In genomic region chr3:126346466-126346865, GRCh38 we compare ENCODE assay signal across 23 cellular contexts. TPM values are rescaled to one million over a fixed set of nuclear protein-coding genes. Genes with fewer than 3 reads are reported as not detected.
"Had no signal": no experiment of that assay in that cellular context is flagged by ENCODE, and none has a peak within 500 bp of the region (broad histone marks: within the 10 kb centered on the region; RNA-seq: fewer than 3 reads in every experiment).

No MANE protein-coding gene starts in this region.

- ATAC-seq: activated naive CD8-positive, alpha-beta T cell treated with anti-CD3 and anti-CD28 coated beads, Interleukin-2, amount 50 U/mL, for 24 hours; SK-N-SH treated with all-trans-retinoic acid at 6 μM for 48 hours had no signal

- H3K27ac ChIP-seq: psoas muscle had no signal

- H3K4me1 Mint-ChIP-seq: activated naive CD8-positive, alpha-beta T cell treated with anti-CD3 and anti-CD28 coated beads, Interleukin-2, amount 50 U/mL, for 24 hours; stimulated activated effector memory CD8-positive, alpha-beta T cell treated with anti-CD3 and anti-CD28 coated beads, Interleukin-12 subunit alpha, Interleukin-12 subunit beta, amount 100 ng/mL, for 72 hours had no signal

- H3K9me3 Mint-ChIP-seq: activated CD4-positive, alpha-beta memory T cell treated with anti-CD3 and anti-CD28 coated beads for 36 hours; activated naive CD8-positive, alpha-beta T cell treated with anti-CD3 and anti-CD28 coated beads, Interleukin-2, amount 50 U/mL, for 24 hours; activated T-helper 1 cell treated with anti-CD3 and anti-CD28 coated beads, Interleukin-12 subunit alpha, Interleukin-12 subunit beta, Interleukin-2, Interleukin-4 antibody, amounts not matched to agents 30 ng/mL and 10 ng/mL and 1 ng/mL, durations not matched to agents 14 hours and 24 hours and 36 hours; stimulated activated effector memory CD8-positive, alpha-beta T cell treated with anti-CD3 and anti-CD28 coated beads, Interleukin-12 subunit alpha, Interleukin-12 subunit beta, amount 100 ng/mL, for 72 hours; type B pancreatic cell had no signal

- H3K4me3 Mint-ChIP-seq: activated CD4-positive, alpha-beta memory T cell treated with anti-CD3 and anti-CD28 coated beads for 36 hours; activated naive CD8-positive, alpha-beta T cell treated with anti-CD3 and anti-CD28 coated beads, Interleukin-2, amount 50 U/mL, for 24 hours; activated T-helper 1 cell treated with anti-CD3 and anti-CD28 coated beads, Interleukin-12 subunit alpha, Interleukin-12 subunit beta, Interleukin-2, Interleukin-4 antibody, amounts not matched to agents 30 ng/mL and 10 ng/mL and 1 ng/mL, durations not matched to agents 14 hours and 24 hours and 36 hours; stimulated activated effector memory CD8-positive, alpha-beta T cell treated with anti-CD3 and anti-CD28 coated beads, Interleukin-12 subunit alpha, Interleukin-12 subunit beta, amount 100 ng/mL, for 72 hours; type B pancreatic cell had no signal

- H3K27ac Mint-ChIP-seq: activated CD4-positive, alpha-beta memory T cell treated with anti-CD3 and anti-CD28 coated beads for 36 hours; activated naive CD8-positive, alpha-beta T cell treated with anti-CD3 and anti-CD28 coated beads, Interleukin-2, amount 50 U/mL, for 24 hours; activated T-helper 1 cell treated with anti-CD3 and anti-CD28 coated beads, Interleukin-12 subunit alpha, Interleukin-12 subunit beta, Interleukin-2, Interleukin-4 antibody, amounts not matched to agents 30 ng/mL and 10 ng/mL and 1 ng/mL, durations not matched to agents 14 hours and 24 hours and 36 hours; stimulated activated effector memory CD8-positive, alpha-beta T cell treated with anti-CD3 and anti-CD28 coated beads, Interleukin-12 subunit alpha, Interleukin-12 subunit beta, amount 100 ng/mL, for 72 hours; type B pancreatic cell had no signal

- H3K27me3 ChIP-seq: dorsolateral prefrontal cortex, sigmoid colon had no signal

- H3K36me3 Mint-ChIP-seq: activated CD4-positive, alpha-beta memory T cell treated with anti-CD3 and anti-CD28 coated beads for 36 hours; stimulated activated effector memory CD8-positive, alpha-beta T cell treated with anti-CD3 and anti-CD28 coated beads, Interleukin-12 subunit alpha, Interleukin-12 subunit beta, amount 100 ng/mL, for 72 hours; type B pancreatic cell had no signal

- H3K9me3 ChIP-seq: psoas muscle, sigmoid colon had no signal

- H3K4me3 ChIP-seq: dorsolateral prefrontal cortex, psoas muscle, sigmoid colon had no signal

- H3K27me3 Mint-ChIP-seq: activated CD4-positive, alpha-beta memory T cell treated with anti-CD3 and anti-CD28 coated beads for 36 hours; activated naive CD8-positive, alpha-beta T cell treated with anti-CD3 and anti-CD28 coated beads, Interleukin-2, amount 50 U/mL, for 24 hours; type B pancreatic cell had no signal

- DNase-seq: activated CD4-positive, alpha-beta memory T cell treated with anti-CD3 and anti-CD28 coated beads for 36 hours; activated CD4-positive, alpha-beta T cell treated with anti-CD3 and anti-CD28 coated beads for 1 hour; activated naive CD4-positive, alpha-beta T cell; activated naive CD8-positive, alpha-beta T cell treated with anti-CD3 and anti-CD28 coated beads, Interleukin-2, amount 50 U/mL, for 24 hours; erythroblast; hypothalamus; kidney; mesendoderm; SHP77 treated with DMSO at 0.1 percent for 48 hours; stimulated activated CD4-positive, alpha-beta T cell treated with anti-CD3 and anti-CD28 coated beads, Interleukin-1b, Interleukin-23, amount 100 ng/mL, for 48 hours; T-helper 1 cell; T1000 had no signal

RNA-seq across cellular contexts. Expression of gene CFAP100, which starts 48.2 kb away (rescaled TPM):
- total RNA-seq: activated CD4-positive, alpha-beta memory T cell treated with anti-CD3 and anti-CD28 coated beads for 36 hours; activated T-helper 1 cell treated with anti-CD3 and anti-CD28 coated beads, Interleukin-12 subunit alpha, Interleukin-12 subunit beta, Interleukin-2, Interleukin-4 antibody, amounts not matched to agents 30 ng/mL and 10 ng/mL and 1 ng/mL, durations not matched to agents 14 hours and 24 hours and 36 hours; astrocyte; bronchial epithelial cell; kidney; lower leg skin; omental fat pad; psoas muscle; sigmoid colon had no signal
